ENCODE assay signal across 8 cellular contexts in genomic region chr6:18386302-18386976, GRCh38. TPM values are rescaled to one million over a fixed set of nuclear protein-coding genes. Genes with fewer than 3 reads are reported as not detected.
DNase-seq lines count a peak whose midpoint lies in the region; ATAC-seq and TF ChIP-seq lines count a peak whose summit lies in the region.

No MANE protein-coding gene starts in this region.

- intact Hi-C loops in mammary epithelial cell (cut with micrococcal nuclease): loop anchor here (5.0 kb wide), 2 partner anchors 71 to 101 kb away; no protein-coding TSS in a partner anchor

- peak overlapping the region; percentile 94 to 96 for H3K4me3 Mint-ChIP-seq in activated T-cell treated with anti-CD3 and anti-CD28 coated beads, Interleukin-2, amount 50 U/mL, for 72 hours

- H3K4me3 ChIP-seq in mammary epithelial cell (replicated peaks in 1 of 3; ENCODE audit: insufficient read depth in 1 of 3, low read depth in 2 of 3, low read length in 3 of 3) (peak overlapping the region in 1 of 3 experiments; percentile 85), lung (no peak overlapping the region), upper lobe of left lung (peak overlapping the region; percentile 62 to 79 (median 70))

- DNase-seq in activated T-cell treated with anti-CD3 and anti-CD28 coated beads, Interleukin-2, amount 50 U/mL, for 72 hours: no peak
- no peak for DNase-seq in activated T-cell treated with anti-CD3 and anti-CD28 coated beads, Interleukin-2, amount 50 U/mL, for 1 hour
- DNase-seq in mammary epithelial cell (no peak), lung (ENCODE audit: low spot score) (peak; percentile 65), upper lobe of left lung (peak in 1 of 2 donors; percentile 63)
- DNase-seq in activated CD8-positive, alpha-beta memory T cell treated with anti-CD3 and anti-CD28 coated beads for 24 hours: no peak

- no peaks in the 10 kb centered on the region for H4K20me1 ChIP-seq in mammary epithelial cell (ENCODE audit: insufficient read depth, low read length)

- H3K4me1 ChIP-seq in mammary epithelial cell (ENCODE audit: insufficient read depth, low read length) (peaks cover 25% of the 10 kb centered on the region), lung (ENCODE audit: control insufficient read depth in 2 of 2, insufficient read depth in 2 of 2, low read length in 2 of 2) (peaks cover 5 to 9% of the 10 kb centered on the region in 2 donors), upper lobe of left lung (peaks cover 23 to 38% (median 31%) of the 10 kb centered on the region in 4 donors)

- no peaks in the 10 kb centered on the region for H3K36me3 ChIP-seq in mammary epithelial cell (ENCODE audit: insufficient read depth, low read length)
- H3K36me3 ChIP-seq in lung (ENCODE audit: control insufficient read depth in 2 of 2, insufficient read depth in 2 of 2, low read length in 2 of 2): no peaks in the 10 kb centered on the region
- H3K36me3 ChIP-seq in upper lobe of left lung: no peaks in the 10 kb centered on the region

- peak in 1 of 4 donors; percentile 20 for TF ChIP-seq EP300 in upper lobe of left lung (IDR thresholded peaks at IDR 0.05)

- dilution Hi-C loops in mammary epithelial cell (cut with HindIII; ENCODE audit: low sequenced_read_pairs): loop anchor here (25.0 kb wide), 1 partner anchor 101 kb away; no protein-coding TSS in a partner anchor

- no peaks in the 10 kb centered on the region for H3K9me3 Mint-ChIP-seq in activated T-cell treated with anti-CD3 and anti-CD28 coated beads, Interleukin-2, amount 50 U/mL, for 72 hours

- no TSS peak for BruUV-seq in mammary epithelial cell (replicated peaks; lab: Mats Ljungman, UMichigan)

- TF ChIP-seq CTCF in mammary epithelial cell (conservative IDR thresholded peaks at IDR 0.05 in 1 of 2, IDR thresholded peaks at IDR 0.05 in 1 of 2; ENCODE audit: extremely low read depth in 1 of 2, insufficient read depth in 1 of 2, low read depth in 1 of 2, low read length in 2 of 2) (no peak), lung (IDR thresholded peaks at IDR 0.05; ENCODE audit: control extremely low read depth, extremely low read depth) (no peak), upper lobe of left lung (IDR thresholded peaks at IDR 0.05) (no peak)

- H3K36me3 Mint-ChIP-seq in activated T-cell treated with anti-CD3 and anti-CD28 coated beads, Interleukin-2, amount 50 U/mL, for 72 hours (ENCODE audit: insufficient read depth in 2 of 2): peaks cover 0 to 2% of the 10 kb centered on the region in 2 donors

- H3K27me3 Mint-ChIP-seq in activated T-cell treated with anti-CD3 and anti-CD28 coated beads, Interleukin-2, amount 50 U/mL, for 72 hours (ENCODE audit: low read depth): peaks cover 11% of the 10 kb centered on the region

- peak overlapping the region; percentile 80 for H2AFZ ChIP-seq in mammary epithelial cell (ENCODE audit: low read depth, low read length)

- H3K9ac ChIP-seq in mammary epithelial cell (ENCODE audit: insufficient read depth, low read length): no peak overlapping the region

- H3K27ac ChIP-seq in mammary epithelial cell (ENCODE audit: insufficient read depth, low read depth, low read length) (peak overlapping the region; percentile 50), lung (ENCODE audit: low read depth in 1 of 2, low read length in 1 of 2) (peak overlapping the region; percentile 85 to 97), upper lobe of left lung (peak overlapping the region; percentile 86 to 92 (median 90))

- no peaks in the 10 kb centered on the region for H3K27me3 ChIP-seq in mammary epithelial cell (ENCODE audit: insufficient read depth, low read length)
- no peaks in the 10 kb centered on the region for H3K27me3 ChIP-seq in lung (ENCODE audit: control insufficient read depth, insufficient read depth)
- no peaks in the 10 kb centered on the region for H3K27me3 ChIP-seq in upper lobe of left lung

- no peak overlapping the region for H3K27ac Mint-ChIP-seq in activated T-cell treated with anti-CD3 and anti-CD28 coated beads, Interleukin-2, amount 50 U/mL, for 72 hours

- peak overlapping the region; percentile 84 for H3K4me2 ChIP-seq in mammary epithelial cell (ENCODE audit: insufficient read depth, low read depth, low read length)

- peaks cover 46% of the 10 kb centered on the region for H3K4me1 Mint-ChIP-seq in activated T-cell treated with anti-CD3 and anti-CD28 coated beads, Interleukin-2, amount 50 U/mL, for 72 hours (ENCODE audit: low read depth)

- CTCF ChIA-PET in mammary epithelial cell (lab: Charles Lee; ENCODE audit: low non-redundant PET): interaction anchor here (0.5 kb wide), 1 partner anchor 122 kb away, joined by 5 read pairs; the partner anchor contains the start of gene DEK

- ATAC-seq in activated T-cell treated with anti-CD3 and anti-CD28 coated beads, Interleukin-2, amount 50 U/mL, for 72 hours (replicated peaks in 1 of 2): no peak
- ATAC-seq in lung (ENCODE audit: insufficient read depth, low FRiP score): no peak
- peak; percentile 8 to 57 for ATAC-seq in upper lobe of left lung (ENCODE audit: low FRiP score in 2 of 2)
- no peak for ATAC-seq in HG03378 (IDR thresholded peaks at IDR 0.05; ENCODE audit: unreplicated experiment)
- ATAC-seq in HG02610 (IDR thresholded peaks at IDR 0.05; ENCODE audit: unreplicated experiment): no peak

- in situ Hi-C loops in mammary epithelial cell (cut with MboI; ENCODE audit: low sequenced_read_pairs in 2 of 2): no loop called here

- no peaks in the 10 kb centered on the region for H3K9me3 ChIP-seq in mammary epithelial cell (replicated peaks; ENCODE audit: insufficient read depth, low read length)
- peaks cover 0 to 2% of the 10 kb centered on the region in 2 donors for H3K9me3 ChIP-seq in lung (ENCODE audit: control insufficient read depth in 2 of 2, insufficient read depth in 1 of 2, low read length in 1 of 2)
- no peaks in the 10 kb centered on the region for H3K9me3 ChIP-seq in upper lobe of left lung

- 5% methylated on average over 6 of the region's 6 CpGs for WGBS in mammary epithelial cell (ENCODE audit: low coverage, missing lambda C conversion rate)
- WGBS in lung, 2 donors: 33 to 52% methylated on average over 6 of the region's 6 CpGs
- 22 to 36% methylated on average over 6 of the region's 6 CpGs for WGBS in upper lobe of left lung, 2 donors

- no peak for TF ChIP-seq POLR2A in upper lobe of left lung (IDR thresholded peaks at IDR 0.05)

- peaks cover 41% of the 10 kb centered on the region for H3K79me2 ChIP-seq in mammary epithelial cell (ENCODE audit: insufficient read depth, low read length)

RNA-seq across cellular contexts. Expression of gene RNF144B, which starts 0.7 kb away (rescaled TPM):
- total RNA-seq in activated T-cell treated with anti-CD3 and anti-CD28 coated beads, Interleukin-2, amount 50 U/mL, for 72 hours: 10 to 100 TPM in 1 of 2 donors, 1 to 10 TPM in 1; 9.4 to 11.9 TPM
- 10 to 100 TPM; 45.7 to 74.7 TPM for total RNA-seq in mammary epithelial cell
- polyA plus RNA-seq in mammary epithelial cell: 8.4 TPM
- polyA minus RNA-seq in mammary epithelial cell: 13.9 TPM
- total RNA-seq in lung: 10 to 100 TPM; 56.9 to 96.8 TPM
- 10 to 100 TPM; 18.1 to 62.1 TPM for polyA plus RNA-seq in lung
- 100 to 1,000 TPM in 1 of 6 donors, 10 to 100 TPM in 5; 46.1 to 105 (median 55.8) TPM for total RNA-seq in upper lobe of left lung

Comparison
In these comparisons a context has a peak if more than half of its experiments do, and no peak if none do; other contexts are left out.
1. ATAC-seq: peak in upper lobe of left lung (2 of 2); none in activated T-cell treated with anti-CD3 and anti-CD28 coated beads, Interleukin-2, amount 50 U/mL, for 72 hours (0 of 2), lung (single experiment), HG03378 (single experiment) and HG02610 (single experiment).
2. Peak in every context shown above with its lines, with median percentiles within 50 percentile points of each other: H3K27ac ChIP-seq.